13 cellular contexts compared by ENCODE assay signal in genomic region chr1:198160946-198161614, GRCh38. TPM values are rescaled to one million over a fixed set of nuclear protein-coding genes. Genes with fewer than 3 reads are reported as not detected.
DNase-seq lines count a peak whose midpoint lies in the region; ATAC-seq and TF ChIP-seq lines count a peak whose summit lies in the region.
"Had no signal": no experiment of that assay in that cellular context is flagged by ENCODE, and none has a peak within 500 bp of the region (broad histone marks: within the 10 kb centered on the region; RNA-seq: fewer than 3 reads in every experiment).

No MANE protein-coding gene starts in this region.

- H3K27ac ChIP-seq in CD8-positive, alpha-beta T cell (ENCODE audit: low read depth, low read length), result no peak overlapping the region
- H3K27ac ChIP-seq in liver (ENCODE audit: low read depth in 1 of 2, low read length in 2 of 2), result peak overlapping the region; percentile 30 to 55
- no peak overlapping the region for H3K27ac ChIP-seq in body of pancreas

- H3K27me3 Mint-ChIP-seq in CD8-positive, alpha-beta T cell (ENCODE audit: low read depth), result no peaks in the 10 kb centered on the region
- no peaks in the 10 kb centered on the region for H3K27me3 Mint-ChIP-seq in activated B cell treated with CpG ODN at 0.5 μM for 24 hours

- H3K36me3 ChIP-seq in CD8-positive, alpha-beta T cell (ENCODE audit: insufficient read depth, low read length), result no peaks in the 10 kb centered on the region
- H3K36me3 ChIP-seq in liver (ENCODE audit: control insufficient read depth in 4 of 4, insufficient read depth in 3 of 4, low read depth in 1 of 4, low read length in 3 of 4) (no peaks in the 10 kb centered on the region), body of pancreas (replicated peaks in 1 of 2; ENCODE audit: insufficient read depth in 1 of 2, low read depth in 2 of 2) (no peaks in the 10 kb centered on the region)
- H3K36me3 ChIP-seq: tibial nerve had no signal

- H3K9me3 ChIP-seq in CD8-positive, alpha-beta T cell (ENCODE audit: low read length), result no peaks in the 10 kb centered on the region
- H3K9me3 ChIP-seq in liver (ENCODE audit: control insufficient read depth in 4 of 4, low read length in 3 of 4) (no peaks in the 10 kb centered on the region), body of pancreas (no peaks in the 10 kb centered on the region)
- H3K9me3 ChIP-seq: tibial nerve had no signal

- 94% methylated on average over 4 of the region's 4 CpGs for WGBS in liver
- 93 to 95% methylated on average over 4 of the region's 4 CpGs for WGBS in body of pancreas, 2 donors

- no peaks in the 10 kb centered on the region for H3K9me3 Mint-ChIP-seq in CD8-positive, alpha-beta T cell
- H3K9me3 Mint-ChIP-seq in activated B cell treated with CpG ODN at 0.5 μM for 24 hours, result no peaks in the 10 kb centered on the region

- H3K36me3 Mint-ChIP-seq in CD8-positive, alpha-beta T cell, result peaks cover 16% of the 10 kb centered on the region
- peaks cover 10% of the 10 kb centered on the region for H3K36me3 Mint-ChIP-seq in activated B cell treated with CpG ODN at 0.5 μM for 24 hours (ENCODE audit: low read depth)

- H3K27me3 ChIP-seq in CD8-positive, alpha-beta T cell (ENCODE audit: insufficient read depth, low read length), result no peaks in the 10 kb centered on the region
- H3K27me3 ChIP-seq in liver (ENCODE audit: control insufficient read depth in 4 of 4, insufficient read depth in 4 of 4, low read length in 3 of 4), result no peaks in the 10 kb centered on the region
- H3K27me3 ChIP-seq in body of pancreas, result no peaks in the 10 kb centered on the region
- H3K27me3 ChIP-seq: tibial nerve had no signal

- intact Hi-C loops in CD8-positive, alpha-beta T cell (cut with DNase I, micrococcal nuclease), result loop anchor here in 1 of 2 experiments (5.0 kb wide), 1 partner anchor 389 kb away; no protein-coding TSS in a partner anchor
- intact Hi-C loops in activated B cell treated with CpG ODN at 0.5 μM for 24 hours (cut with micrococcal nuclease) (no loop called here), body of pancreas (cut with DNase I) (no loop called here)

- TF ChIP-seq RAD21 in liver (IDR thresholded peaks at IDR 0.05), result no peak

- H3K27ac Mint-ChIP-seq in CD8-positive, alpha-beta T cell, result peak overlapping the region; percentile 88
- peak overlapping the region; percentile 24 for H3K27ac Mint-ChIP-seq in activated B cell treated with CpG ODN at 0.5 μM for 24 hours

- POLR2A ChIA-PET in CD8-positive, alpha-beta T cell (lab: Charles Lee), result interaction anchor here (0.6 kb wide), 1 partner anchor 95 kb away, joined by 5 read pairs; no protein-coding TSS in a partner anchor
- POLR2A ChIA-PET in activated B cell treated with CpG ODN at 0.5 μM for 24 hours (lab: Charles Lee), result no interaction called here

- peak overlapping the region; percentile 27 for H3K4me3 Mint-ChIP-seq in CD8-positive, alpha-beta T cell
- H3K4me3 Mint-ChIP-seq in activated B cell treated with CpG ODN at 0.5 μM for 24 hours, result no peak overlapping the region

- TF ChIP-seq POLR2A in body of pancreas (IDR thresholded peaks at IDR 0.05), result no peak

- H3K4me1 Mint-ChIP-seq in CD8-positive, alpha-beta T cell (ENCODE audit: low read depth), result peaks cover 72% of the 10 kb centered on the region
- H3K4me1 Mint-ChIP-seq in activated B cell treated with CpG ODN at 0.5 μM for 24 hours, result peaks cover 66% of the 10 kb centered on the region

- ATAC-seq in CD8-positive, alpha-beta T cell, result no peak
- ATAC-seq in activated B cell treated with CpG ODN at 0.5 μM for 24 hours (ENCODE audit: low read depth), result no peak
- ATAC-seq in HG02610 (IDR thresholded peaks at IDR 0.05; ENCODE audit: unreplicated experiment), result no peak
- ATAC-seq in body of pancreas, result no peak

- H3K4me1 ChIP-seq in CD8-positive, alpha-beta T cell (ENCODE audit: insufficient read depth, low read length), result peaks cover 66% of the 10 kb centered on the region
- H3K4me1 ChIP-seq in liver (ENCODE audit: control insufficient read depth in 4 of 4, insufficient read depth in 4 of 4, low read length in 3 of 4), result peaks cover 11 to 49% (median 32%) of the 10 kb centered on the region in 4 donors
- peaks cover 46% of the 10 kb centered on the region for H3K4me1 ChIP-seq in body of pancreas

- DNase-seq in AG10803 (ENCODE audit: low read depth) (no peak), activated B cell treated with CpG ODN at 0.5 μM for 24 hours (no peak), NCI-H1048 (lab: John Stamatoyannopoulos, UW) (no peak), ecto neural progenitor cell (ENCODE audit: low spot score) (no peak), body of pancreas (no peak)
- no peak for DNase-seq in CD8-positive, alpha-beta T cell
- DNase-seq: effector memory CD4-positive, alpha-beta T cell; kidney glomerular epithelial cell; NCI-H2081; NK-92 treated with Interleukin-12 subunit alpha and Interleukin-12 subunit beta, amount 100 ng/mL, for 24 hours had no signal

- no peak overlapping the region for H3K9ac ChIP-seq in liver (ENCODE audit: low read depth in 1 of 2, low read length in 2 of 2)

- TF ChIP-seq CTCF in AG10803 (conservative IDR thresholded peaks at IDR 0.05; ENCODE audit: low read length) (no peak), activated B cell treated with CpG ODN at 0.5 μM for 24 hours (IDR thresholded peaks at IDR 0.05) (no peak), liver (IDR thresholded peaks at IDR 0.05; ENCODE audit: low read depth, low read length, missing input control) (no peak), body of pancreas (IDR thresholded peaks at IDR 0.05) (no peak)
- TF ChIP-seq CTCF in CD8-positive, alpha-beta T cell (IDR thresholded peaks at IDR 0.05), result no peak

- H3K4me3 ChIP-seq in AG10803 (ENCODE audit: low read length) (peak overlapping the region; percentile 97), liver (ENCODE audit: low read depth in 1 of 3, low read length in 3 of 3) (no peak overlapping the region), body of pancreas (no peak overlapping the region)
- H3K4me3 ChIP-seq in CD8-positive, alpha-beta T cell (ENCODE audit: low read depth, low read length), result no peak overlapping the region
- H3K4me3 ChIP-seq: tibial nerve had no signal

- CTCF ChIA-PET in CD8-positive, alpha-beta T cell (lab: Charles Lee), result no interaction called here
- CTCF ChIA-PET in activated B cell treated with CpG ODN at 0.5 μM for 24 hours (lab: Charles Lee), result no interaction called here

TF ChIP-seq in liver, 16 proteins besides CTCF, POLR2A, EP300 and RAD21 (continues in another document):
- TF ChIP-seq ZBTB33 (IDR thresholded peaks at IDR 0.05) (no peak), FOXA1 (IDR thresholded peaks at IDR 0.05) (no peak), FOXA2 (IDR thresholded peaks at IDR 0.05) (no peak), EGR1 (IDR thresholded peaks at IDR 0.05; ENCODE audit: low read depth in 2 of 2) (no peak), JUND (IDR thresholded peaks at IDR 0.05) (no peak), YY1 (IDR thresholded peaks at IDR 0.05) (no peak), HNF4G (IDR thresholded peaks at IDR 0.05) (no peak), MAX (IDR thresholded peaks at IDR 0.05) (no peak), SP1 (IDR thresholded peaks at IDR 0.05) (no peak), REST (IDR thresholded peaks at IDR 0.05) (no peak)
- TF ChIP-seq, protein P1, sequence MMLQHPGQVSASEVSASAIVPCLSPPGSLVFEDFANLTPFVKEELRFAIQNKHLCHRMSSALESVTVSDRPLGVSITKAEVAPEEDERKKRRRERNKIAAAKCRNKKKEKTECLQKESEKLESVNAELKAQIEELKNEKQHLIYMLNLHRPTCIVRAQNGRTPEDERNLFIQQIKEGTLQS (IDR thresholded peaks at IDR 0.05), result no peak

RNA-seq across cellular contexts. Expression of gene NEK7, which starts 4.3 kb away (rescaled TPM):
- total RNA-seq in CD8-positive, alpha-beta T cell, result 10 to 100 TPM; 12.1 to 16.1 TPM
- 28.3 and 33.5 TPM in 2 replicates for total RNA-seq in activated B cell treated with CpG ODN at 0.5 μM for 24 hours
- total RNA-seq in liver, result 10 to 100 TPM; 28.7 to 34.4 TPM
- 10 to 100 TPM in 1 of 2 donors, 1 to 10 TPM in 1; 9.2 to 11.8 TPM for polyA plus RNA-seq in liver
- 10 to 100 TPM; 39.2 to 49.5 TPM for total RNA-seq in body of pancreas

Comparison
In these comparisons a context has a peak if more than half of its experiments do, and no peak if none do; other contexts are left out.
1. H3K27ac ChIP-seq: peak in liver (2 of 2); none in CD8-positive, alpha-beta T cell (single experiment) and body of pancreas (0 of 4).